20 cellular contexts compared by ENCODE assay signal in genomic region chr9:81798606-81799005, GRCh38.
"Had no signal": no experiment of that assay in that cellular context is flagged by ENCODE, and none has a peak within 500 bp of the region (broad histone marks: within the 10 kb centered on the region; RNA-seq: fewer than 3 reads in every experiment).

No MANE protein-coding gene starts in this region.

- H3K9me3 ChIP-seq: thyroid gland had no signal

- H3K79me2 ChIP-seq: parathyroid adenoma had no signal

- H3K27ac ChIP-seq: brain microvascular endothelial cell, foreskin keratinocyte, neutrophil, parathyroid adenoma, WERI-Rb-1 had no signal

- H3K4me3 ChIP-seq: thyroid gland had no signal

- H3K27me3 ChIP-seq: brain microvascular endothelial cell, foreskin keratinocyte, neutrophil, thyroid gland had no signal

- H3K36me3 ChIP-seq: brain microvascular endothelial cell, neutrophil, thyroid gland, WERI-Rb-1 had no signal

- ATAC-seq: activated naive CD4-positive, alpha-beta T cell treated with anti-CD3 and anti-CD28 coated beads, Interleukin-2, amount 50 U/mL, for 72 hours; esophagus mucosa; foreskin keratinocyte; naive thymus-derived CD8-positive, alpha-beta T cell had no signal

- H3K4me1 ChIP-seq: foreskin keratinocyte, parathyroid adenoma had no signal

- DNase-seq: activated CD4-positive, alpha-beta T cell treated with anti-CD3 and anti-CD28 coated beads for 1 hour; activated CD4-positive, alpha-beta T cell treated with anti-CD3 and anti-CD28 coated beads, Interleukin-2, amount 50 U/mL, for 48 hours; activated gamma-delta T cell; brain microvascular endothelial cell; cortex of kidney; effector CD4-positive, alpha-beta T cell; foreskin keratinocyte; hypothalamus; mesendoderm; naive thymus-derived CD8-positive, alpha-beta T cell; stimulated activated CD8-positive, alpha-beta memory T cell treated with anti-CD3 and anti-CD28 coated beads, Interleukin-4, amount 100 ng/mL, for 48 hours; stimulated activated naive CD4-positive, alpha-beta T cell; SW 1271; T-helper 2 cell; thyroid gland; WERI-Rb-1 had no signal

- H2AFZ ChIP-seq: parathyroid adenoma had no signal
